In the genomic region with DNA sequence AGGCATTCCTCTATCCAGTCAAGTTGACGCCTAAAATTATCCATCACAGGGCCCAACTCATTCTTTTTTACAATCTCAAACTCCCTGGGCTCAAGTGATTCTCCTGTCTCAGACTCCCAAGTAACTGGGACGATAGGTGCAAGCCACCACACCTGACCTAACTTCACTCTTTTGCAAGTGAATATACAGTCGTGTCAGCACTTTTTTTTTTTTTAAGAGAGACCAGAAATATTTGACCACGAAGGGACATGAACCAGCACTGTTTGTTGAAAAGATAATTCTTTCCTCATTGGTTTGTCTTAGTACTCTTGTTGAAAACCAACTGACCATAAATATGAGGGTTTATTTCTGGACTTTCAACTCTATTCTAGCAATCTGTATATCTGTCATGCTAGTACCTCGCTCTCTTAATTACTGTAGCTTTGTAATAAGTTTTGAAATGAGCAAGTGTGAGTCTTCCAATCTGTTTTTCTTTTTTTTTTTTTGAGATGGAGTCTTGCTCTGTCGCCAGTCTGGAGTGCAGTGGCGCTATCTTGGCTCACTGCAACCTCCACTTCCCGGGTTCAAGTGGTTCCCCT, we compare ENCODE assay signal across 2 cellular contexts.
A peak's percentile ranks its signal among the peaks of the same experiment; 100 is the strongest.
TF ChIP-seq lines count a peak whose summit lies in the region.

No MANE protein-coding gene starts in this region.

TF ChIP-seq in A549, 52 proteins besides CTCF, POLR2A, EP300 and RAD21:
- TF ChIP-seq ZSCAN20 (CRISPR knock-in tag; IDR thresholded peaks at IDR 0.05): no peak
- TF ChIP-seq HOXB13 (CRISPR knock-in tag; IDR thresholded peaks at IDR 0.05; ENCODE audit: low read depth): no peak
- TF ChIP-seq ESRRA (IDR thresholded peaks at IDR 0.05; ENCODE audit: borderline replicate concordance, low read length): no peak
- TF ChIP-seq HDAC2 (IDR thresholded peaks at IDR 0.05): no peak
- peak; percentile 96 for TF ChIP-seq MAFK (IDR thresholded peaks at IDR 0.05; ENCODE audit: partially characterized antibody)
- TF ChIP-seq, protein P1, sequence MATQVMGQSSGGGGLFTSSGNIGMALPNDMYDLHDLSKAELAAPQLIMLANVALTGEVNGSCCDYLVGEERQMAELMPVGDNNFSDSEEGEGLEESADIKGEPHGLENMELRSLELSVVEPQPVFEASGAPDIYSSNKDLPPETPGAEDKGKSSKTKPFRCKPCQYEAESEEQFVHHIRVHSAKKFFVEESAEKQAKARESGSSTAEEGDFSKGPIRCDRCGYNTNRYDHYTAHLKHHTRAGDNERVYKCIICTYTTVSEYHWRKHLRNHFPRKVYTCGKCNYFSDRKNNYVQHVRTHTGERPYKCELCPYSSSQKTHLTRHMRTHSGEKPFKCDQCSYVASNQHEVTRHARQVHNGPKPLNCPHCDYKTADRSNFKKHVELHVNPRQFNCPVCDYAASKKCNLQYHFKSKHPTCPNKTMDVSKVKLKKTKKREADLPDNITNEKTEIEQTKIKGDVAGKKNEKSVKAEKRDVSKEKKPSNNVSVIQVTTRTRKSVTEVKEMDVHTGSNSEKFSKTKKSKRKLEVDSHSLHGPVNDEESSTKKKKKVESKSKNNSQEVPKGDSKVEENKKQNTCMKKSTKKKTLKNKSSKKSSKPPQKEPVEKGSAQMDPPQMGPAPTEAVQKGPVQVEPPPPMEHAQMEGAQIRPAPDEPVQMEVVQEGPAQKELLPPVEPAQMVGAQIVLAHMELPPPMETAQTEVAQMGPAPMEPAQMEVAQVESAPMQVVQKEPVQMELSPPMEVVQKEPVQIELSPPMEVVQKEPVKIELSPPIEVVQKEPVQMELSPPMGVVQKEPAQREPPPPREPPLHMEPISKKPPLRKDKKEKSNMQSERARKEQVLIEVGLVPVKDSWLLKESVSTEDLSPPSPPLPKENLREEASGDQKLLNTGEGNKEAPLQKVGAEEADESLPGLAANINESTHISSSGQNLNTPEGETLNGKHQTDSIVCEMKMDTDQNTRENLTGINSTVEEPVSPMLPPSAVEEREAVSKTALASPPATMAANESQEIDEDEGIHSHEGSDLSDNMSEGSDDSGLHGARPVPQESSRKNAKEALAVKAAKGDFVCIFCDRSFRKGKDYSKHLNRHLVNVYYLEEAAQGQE (IDR thresholded peaks at IDR 0.05): no peak

TF ChIP-seq in H1, 55 proteins besides CTCF, POLR2A, EP300 and RAD21:
- TF ChIP-seq MAFK (IDR thresholded peaks at IDR 0.05; ENCODE audit: low read depth, low read length): peak; percentile 60
- TF ChIP-seq, protein P2, sequence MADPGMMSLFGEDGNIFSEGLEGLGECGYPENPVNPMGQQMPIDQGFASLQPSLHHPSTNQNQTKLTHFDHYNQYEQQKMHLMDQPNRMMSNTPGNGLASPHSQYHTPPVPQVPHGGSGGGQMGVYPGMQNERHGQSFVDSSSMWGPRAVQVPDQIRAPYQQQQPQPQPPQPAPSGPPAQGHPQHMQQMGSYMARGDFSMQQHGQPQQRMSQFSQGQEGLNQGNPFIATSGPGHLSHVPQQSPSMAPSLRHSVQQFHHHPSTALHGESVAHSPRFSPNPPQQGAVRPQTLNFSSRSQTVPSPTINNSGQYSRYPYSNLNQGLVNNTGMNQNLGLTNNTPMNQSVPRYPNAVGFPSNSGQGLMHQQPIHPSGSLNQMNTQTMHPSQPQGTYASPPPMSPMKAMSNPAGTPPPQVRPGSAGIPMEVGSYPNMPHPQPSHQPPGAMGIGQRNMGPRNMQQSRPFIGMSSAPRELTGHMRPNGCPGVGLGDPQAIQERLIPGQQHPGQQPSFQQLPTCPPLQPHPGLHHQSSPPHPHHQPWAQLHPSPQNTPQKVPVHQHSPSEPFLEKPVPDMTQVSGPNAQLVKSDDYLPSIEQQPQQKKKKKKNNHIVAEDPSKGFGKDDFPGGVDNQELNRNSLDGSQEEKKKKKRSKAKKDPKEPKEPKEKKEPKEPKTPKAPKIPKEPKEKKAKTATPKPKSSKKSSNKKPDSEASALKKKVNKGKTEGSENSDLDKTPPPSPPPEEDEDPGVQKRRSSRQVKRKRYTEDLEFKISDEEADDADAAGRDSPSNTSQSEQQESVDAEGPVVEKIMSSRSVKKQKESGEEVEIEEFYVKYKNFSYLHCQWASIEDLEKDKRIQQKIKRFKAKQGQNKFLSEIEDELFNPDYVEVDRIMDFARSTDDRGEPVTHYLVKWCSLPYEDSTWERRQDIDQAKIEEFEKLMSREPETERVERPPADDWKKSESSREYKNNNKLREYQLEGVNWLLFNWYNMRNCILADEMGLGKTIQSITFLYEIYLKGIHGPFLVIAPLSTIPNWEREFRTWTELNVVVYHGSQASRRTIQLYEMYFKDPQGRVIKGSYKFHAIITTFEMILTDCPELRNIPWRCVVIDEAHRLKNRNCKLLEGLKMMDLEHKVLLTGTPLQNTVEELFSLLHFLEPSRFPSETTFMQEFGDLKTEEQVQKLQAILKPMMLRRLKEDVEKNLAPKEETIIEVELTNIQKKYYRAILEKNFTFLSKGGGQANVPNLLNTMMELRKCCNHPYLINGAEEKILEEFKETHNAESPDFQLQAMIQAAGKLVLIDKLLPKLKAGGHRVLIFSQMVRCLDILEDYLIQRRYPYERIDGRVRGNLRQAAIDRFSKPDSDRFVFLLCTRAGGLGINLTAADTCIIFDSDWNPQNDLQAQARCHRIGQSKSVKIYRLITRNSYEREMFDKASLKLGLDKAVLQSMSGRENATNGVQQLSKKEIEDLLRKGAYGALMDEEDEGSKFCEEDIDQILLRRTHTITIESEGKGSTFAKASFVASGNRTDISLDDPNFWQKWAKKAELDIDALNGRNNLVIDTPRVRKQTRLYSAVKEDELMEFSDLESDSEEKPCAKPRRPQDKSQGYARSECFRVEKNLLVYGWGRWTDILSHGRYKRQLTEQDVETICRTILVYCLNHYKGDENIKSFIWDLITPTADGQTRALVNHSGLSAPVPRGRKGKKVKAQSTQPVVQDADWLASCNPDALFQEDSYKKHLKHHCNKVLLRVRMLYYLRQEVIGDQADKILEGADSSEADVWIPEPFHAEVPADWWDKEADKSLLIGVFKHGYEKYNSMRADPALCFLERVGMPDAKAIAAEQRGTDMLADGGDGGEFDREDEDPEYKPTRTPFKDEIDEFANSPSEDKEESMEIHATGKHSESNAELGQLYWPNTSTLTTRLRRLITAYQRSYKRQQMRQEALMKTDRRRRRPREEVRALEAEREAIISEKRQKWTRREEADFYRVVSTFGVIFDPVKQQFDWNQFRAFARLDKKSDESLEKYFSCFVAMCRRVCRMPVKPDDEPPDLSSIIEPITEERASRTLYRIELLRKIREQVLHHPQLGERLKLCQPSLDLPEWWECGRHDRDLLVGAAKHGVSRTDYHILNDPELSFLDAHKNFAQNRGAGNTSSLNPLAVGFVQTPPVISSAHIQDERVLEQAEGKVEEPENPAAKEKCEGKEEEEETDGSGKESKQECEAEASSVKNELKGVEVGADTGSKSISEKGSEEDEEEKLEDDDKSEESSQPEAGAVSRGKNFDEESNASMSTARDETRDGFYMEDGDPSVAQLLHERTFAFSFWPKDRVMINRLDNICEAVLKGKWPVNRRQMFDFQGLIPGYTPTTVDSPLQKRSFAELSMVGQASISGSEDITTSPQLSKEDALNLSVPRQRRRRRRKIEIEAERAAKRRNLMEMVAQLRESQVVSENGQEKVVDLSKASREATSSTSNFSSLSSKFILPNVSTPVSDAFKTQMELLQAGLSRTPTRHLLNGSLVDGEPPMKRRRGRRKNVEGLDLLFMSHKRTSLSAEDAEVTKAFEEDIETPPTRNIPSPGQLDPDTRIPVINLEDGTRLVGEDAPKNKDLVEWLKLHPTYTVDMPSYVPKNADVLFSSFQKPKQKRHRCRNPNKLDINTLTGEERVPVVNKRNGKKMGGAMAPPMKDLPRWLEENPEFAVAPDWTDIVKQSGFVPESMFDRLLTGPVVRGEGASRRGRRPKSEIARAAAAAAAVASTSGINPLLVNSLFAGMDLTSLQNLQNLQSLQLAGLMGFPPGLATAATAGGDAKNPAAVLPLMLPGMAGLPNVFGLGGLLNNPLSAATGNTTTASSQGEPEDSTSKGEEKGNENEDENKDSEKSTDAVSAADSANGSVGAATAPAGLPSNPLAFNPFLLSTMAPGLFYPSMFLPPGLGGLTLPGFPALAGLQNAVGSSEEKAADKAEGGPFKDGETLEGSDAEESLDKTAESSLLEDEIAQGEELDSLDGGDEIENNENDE (IDR thresholded peaks at IDR 0.05; ENCODE audit: insufficient replicate concordance, low read length): no peak
- no peak for TF ChIP-seq BCL11A (IDR thresholded peaks at IDR 0.05; ENCODE audit: low read depth in 2 of 2, low read length in 2 of 2)
- TF ChIP-seq SRF (IDR thresholded peaks at IDR 0.05; ENCODE audit: low read depth, low read length): no peak
